20 cellular contexts compared by ENCODE assay signal in the genomic region with DNA sequence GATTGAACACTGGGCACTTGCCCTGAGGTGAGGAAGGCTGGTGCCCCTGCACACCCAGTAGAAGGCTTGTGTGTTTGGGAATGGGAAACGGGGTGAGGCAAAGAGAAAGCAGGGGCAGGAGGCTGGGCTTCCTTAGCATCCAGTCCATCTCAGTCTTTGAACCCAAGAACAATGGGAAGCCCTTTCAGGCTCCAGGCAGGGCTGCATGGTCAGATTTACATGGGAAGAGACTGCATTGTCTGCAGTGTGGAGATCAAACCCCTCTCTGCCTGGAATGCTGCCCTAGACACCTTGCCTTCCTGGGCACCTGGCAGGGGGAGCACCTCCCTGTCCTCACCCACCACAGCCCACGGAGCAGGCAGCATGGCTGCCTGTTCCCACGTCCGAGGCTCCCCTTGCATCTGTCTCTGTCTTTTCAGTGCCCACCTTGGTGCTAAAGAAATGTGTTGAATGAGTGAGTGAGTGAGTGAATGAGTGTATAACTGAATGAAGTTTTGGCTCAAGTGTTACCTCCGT.
DNase-seq lines count a peak whose midpoint lies in the region; TF ChIP-seq lines count a peak whose summit lies in the region.
"Had no signal": no experiment of that assay in that cellular context is flagged by ENCODE, and none has a peak within 500 bp of the region (broad histone marks: within the 10 kb centered on the region; RNA-seq: fewer than 3 reads in every experiment).

No MANE protein-coding gene starts in this region.

- H3K14ac ChIP-seq in neuronal stem cell (ENCODE audit: low read length) = no peak overlapping the region

- no peak overlapping the region for H2AFZ ChIP-seq in neuronal stem cell (ENCODE audit: low read length)

- peak overlapping the region; percentile 80 for H3K27ac Mint-ChIP-seq in endodermal cell
- H3K27ac Mint-ChIP-seq: IgD-negative memory B cell had no signal

- H3K9me3 Mint-ChIP-seq in endodermal cell = no peaks in the 10 kb centered on the region
- H3K9me3 Mint-ChIP-seq: IgD-negative memory B cell had no signal

- no peak overlapping the region for H2BK15ac ChIP-seq in neuronal stem cell (ENCODE audit: low read length)

- H3K4me1 Mint-ChIP-seq in endodermal cell = peaks cover 51% of the 10 kb centered on the region
- H3K4me1 Mint-ChIP-seq: IgD-negative memory B cell had no signal

- TF ChIP-seq CTCF in endodermal cell (conservative IDR thresholded peaks at IDR 0.05) = no peak

- H3K27me3 ChIP-seq in H7 (ENCODE audit: control insufficient read depth, insufficient read depth, low read length) (peaks cover 8% of the 10 kb centered on the region), endodermal cell (ENCODE audit: control insufficient read depth, insufficient read depth, low read length, poor library complexity, severe bottlenecking) (no peaks in the 10 kb centered on the region), neuronal stem cell (ENCODE audit: control insufficient read depth in 3 of 3, insufficient read depth in 3 of 3, low read depth in 1 of 3, low read length in 3 of 3) (peaks cover 0 to 10% (median 0%) of the 10 kb centered on the region in 3 experiments)

- H3K23ac ChIP-seq in neuronal stem cell (ENCODE audit: low read depth, low read length, poor library complexity) = no peak overlapping the region

- DNase-seq in H7 (peak; percentile 62), NCI-H82 (lab: John Stamatoyannopoulos, UW) (peak; percentile 62), endodermal cell (peak; percentile 47), neuronal stem cell (ENCODE audit: low spot score) (no peak), kidney glomerular epithelial cell (lab: John Stamatoyannopoulos, UW) (no peak), DMS 273 (lab: John Stamatoyannopoulos, UW; ENCODE audit: unreplicated experiment) (no peak), HCEC 1CT (no peak)
- DNase-seq: ACHN; AML-193; H9; Karpas-422; NCI-H1417 treated with DMSO at 0.1 percent for 48 hours; NCI-H187 treated with DMSO at 0.1 percent for 48 hours; NCI-H526 treated with DMSO at 0.1 percent for 48 hours; NK-92 treated with Interleukin-12 subunit alpha and Interleukin-12 subunit beta, amount 100 ng/mL, for 24 hours; SHP77 had no signal

- H3K79me1 ChIP-seq in neuronal stem cell (ENCODE audit: low read depth, low read length) = no peaks in the 10 kb centered on the region

- H3K36me3 ChIP-seq in H7 (replicated peaks; ENCODE audit: control insufficient read depth, insufficient read depth, low read length) = no peaks in the 10 kb centered on the region
- no peaks in the 10 kb centered on the region for H3K36me3 ChIP-seq in endodermal cell (ENCODE audit: control insufficient read depth, insufficient read depth, low read length)
- H3K36me3 ChIP-seq in neuronal stem cell (replicated peaks in 1 of 2; ENCODE audit: control insufficient read depth in 2 of 2, insufficient read depth in 2 of 2, low read length in 2 of 2) = no peaks in the 10 kb centered on the region

- no peaks in the 10 kb centered on the region for H3K27me3 Mint-ChIP-seq in endodermal cell (ENCODE audit: insufficient read depth)

- H3K4me2 ChIP-seq in neuronal stem cell (ENCODE audit: insufficient read depth, low read length, poor library complexity, severe bottlenecking) = peak overlapping the region; percentile 20

- peaks cover 3% of the 10 kb centered on the region for H3K36me3 Mint-ChIP-seq in endodermal cell (ENCODE audit: low read depth)
- H3K36me3 Mint-ChIP-seq: IgD-negative memory B cell had no signal

- H3K4me3 ChIP-seq in H7 (ENCODE audit: insufficient read depth, low read depth, low read length) (no peak overlapping the region), endodermal cell (ENCODE audit: low read length) (no peak overlapping the region), neuronal stem cell (ENCODE audit: low read length in 2 of 2) (no peak overlapping the region)
- H3K4me3 ChIP-seq: SK-N-MC had no signal

- H3K9me3 ChIP-seq in endodermal cell (ENCODE audit: control insufficient read depth, low read length) = no peaks in the 10 kb centered on the region
- no peaks in the 10 kb centered on the region for H3K9me3 ChIP-seq in neuronal stem cell (replicated peaks in 1 of 2; ENCODE audit: control insufficient read depth in 2 of 2, insufficient read depth in 1 of 2, low read depth in 1 of 2, low read length in 2 of 2)

- no peak overlapping the region for H2AK5ac ChIP-seq in neuronal stem cell (ENCODE audit: low read depth, low read length)

- peaks cover 32% of the 10 kb centered on the region for H3K4me1 ChIP-seq in endodermal cell (ENCODE audit: control insufficient read depth, insufficient read depth, low read length)
- peaks cover 0 to 27% of the 10 kb centered on the region in 2 donors for H3K4me1 ChIP-seq in neuronal stem cell (ENCODE audit: control insufficient read depth in 2 of 2, insufficient read depth in 1 of 2, low read depth in 1 of 2, low read length in 2 of 2)

- H3K27ac ChIP-seq in endodermal cell (ENCODE audit: low read depth, low read length) (no peak overlapping the region), neuronal stem cell (replicated peaks; ENCODE audit: low read length) (no peak overlapping the region)
- H3K27ac ChIP-seq: C4-2B, HL-60, SK-N-MC had no signal

- H3K18ac ChIP-seq in neuronal stem cell (ENCODE audit: low read length) = peak overlapping the region; percentile 67

- no peak overlapping the region for H2BK12ac ChIP-seq in neuronal stem cell (ENCODE audit: low read length)

- H4K91ac ChIP-seq in neuronal stem cell (ENCODE audit: low read depth, low read length, poor library complexity) = peak overlapping the region; percentile 35

- no peak overlapping the region for H3K4ac ChIP-seq in neuronal stem cell (ENCODE audit: low read length)

- H3K9ac ChIP-seq in endodermal cell (ENCODE audit: extremely low read depth, low read length, poor library complexity, severe bottlenecking) (no peak overlapping the region), neuronal stem cell (ENCODE audit: low read depth, low read length, poor library complexity) (no peak overlapping the region)

- H2BK5ac ChIP-seq in neuronal stem cell (ENCODE audit: low read length) = no peak overlapping the region

- 76 to 88% methylated on average over 2 to 5 of the region's 5 CpGs for WGBS in endodermal cell (ENCODE audit: insufficient coverage in 1 of 2, insufficient read length in 1 of 2), 2 experiments
- WGBS in neuronal stem cell (ENCODE audit: extremely low coverage in 2 of 2, insufficient read length in 2 of 2, insufficient replicate concordance in 1 of 2), 2 donors = no CpG with 5 or more reads among the region's 5 CpGs

- no peak overlapping the region for H3K4me3 Mint-ChIP-seq in endodermal cell
- H3K4me3 Mint-ChIP-seq: H9, IgD-negative memory B cell had no signal

- no peak overlapping the region for H4K8ac ChIP-seq in neuronal stem cell (ENCODE audit: low read depth, low read length)

- no peak overlapping the region for H2BK120ac ChIP-seq in neuronal stem cell (ENCODE audit: low read depth, low read length)

Comparison
In these comparisons a context has a peak if more than half of its experiments do, and no peak if none do; other contexts are left out.
1. DNase-seq: peak in H7 (single experiment), NCI-H82 (single experiment) and endodermal cell (single experiment); none in neuronal stem cell (single experiment), kidney glomerular epithelial cell (single experiment), DMS 273 (single experiment) and HCEC 1CT (single experiment).